Comparison of ENCODE assay signal across 20 cellular contexts in genomic region chr17:61981323-61981722, GRCh38. TPM values are rescaled to one million over a fixed set of nuclear protein-coding genes. Genes with fewer than 3 reads are reported as not detected.
DNase-seq lines count a peak whose midpoint lies in the region; ATAC-seq, FAIRE-seq and TF ChIP-seq lines count a peak whose summit lies in the region.
"Had no signal": no experiment of that assay in that cellular context is flagged by ENCODE, and none has a peak within 500 bp of the region (broad histone marks: within the 10 kb centered on the region; RNA-seq: fewer than 3 reads in every experiment).

No MANE protein-coding gene starts in this region.

- no peaks in the 10 kb centered on the region for H3K9me3 ChIP-seq in Panc1 (ENCODE audit: control insufficient read depth, insufficient read depth, low read depth, low read length)
- H3K9me3 ChIP-seq: transverse colon had no signal

- FAIRE-seq in GM12892 (lab: Jason Lieb, UNC): peak; percentile 42
- FAIRE-seq in bronchial epithelial cell (lab: Jason Lieb, UNC): no peak
- FAIRE-seq: GM18507 had no signal

- CTCF ChIA-PET in Panc1 (lab: Charles Lee): no interaction called here

- intact Hi-C loops in Panc1 (cut with micrococcal nuclease; ENCODE audit: unreplicated experiment): no loop called here

- H3K27me3 Mint-ChIP-seq in nephron progenitor cell (ENCODE audit: low read depth, poor library complexity): peaks cover 4% of the 10 kb centered on the region
- H3K27me3 Mint-ChIP-seq: activated CD4-positive, alpha-beta T cell treated with anti-CD3 and anti-CD28 coated beads for 36 hours; activated naive CD8-positive, alpha-beta T cell treated with anti-CD3 and anti-CD28 coated beads, Interleukin-2, amount 10 ng/mL, durations not matched to agents 7 days and 5 days; stimulated activated naive CD8-positive, alpha-beta T cell treated with anti-CD3 and anti-CD28 coated beads, Interleukin-15, Interleukin-2, amounts not matched to agents 100 ng/mL and 50 ng/mL, for 24 hours had no signal

- H3K9me3 Mint-ChIP-seq in nephron progenitor cell: no peaks in the 10 kb centered on the region
- H3K9me3 Mint-ChIP-seq in stimulated activated effector memory CD8-positive, alpha-beta T cell treated with anti-CD3 and anti-CD28 coated beads, Interleukin-12 subunit alpha, Interleukin-12 subunit beta, amount 100 ng/mL, for 72 hours: no peaks in the 10 kb centered on the region
- H3K9me3 Mint-ChIP-seq: activated naive CD8-positive, alpha-beta T cell treated with anti-CD3 and anti-CD28 coated beads, Interleukin-2, amount 10 ng/mL, durations not matched to agents 7 days and 5 days; activated T-cell treated with anti-CD3 and anti-CD28 coated beads, Interleukin-2, amount 50 U/mL, for 72 hours; nephron; stimulated activated naive CD8-positive, alpha-beta T cell treated with anti-CD3 and anti-CD28 coated beads, Interleukin-15, Interleukin-2, amounts not matched to agents 100 ng/mL and 50 ng/mL, for 24 hours had no signal

- peak overlapping the region; percentile 17 for H3K27ac Mint-ChIP-seq in nephron progenitor cell
- H3K27ac Mint-ChIP-seq in stimulated activated effector memory CD8-positive, alpha-beta T cell treated with anti-CD3 and anti-CD28 coated beads, Interleukin-12 subunit alpha, Interleukin-12 subunit beta, amount 100 ng/mL, for 72 hours: no peak overlapping the region
- H3K27ac Mint-ChIP-seq: activated CD4-positive, alpha-beta T cell treated with anti-CD3 and anti-CD28 coated beads for 36 hours; activated naive CD8-positive, alpha-beta T cell treated with anti-CD3 and anti-CD28 coated beads, Interleukin-2, amount 10 ng/mL, durations not matched to agents 7 days and 5 days; activated T-cell treated with anti-CD3 and anti-CD28 coated beads, Interleukin-2, amount 50 U/mL, for 72 hours; nephron; stimulated activated naive CD8-positive, alpha-beta T cell treated with anti-CD3 and anti-CD28 coated beads, Interleukin-15, Interleukin-2, amounts not matched to agents 100 ng/mL and 50 ng/mL, for 24 hours had no signal

- POLR2A ChIA-PET in Panc1 (lab: Charles Lee): no interaction called here

- H3K27me3 ChIP-seq in Panc1 (ENCODE audit: control insufficient read depth, insufficient read depth, low read length) (no peaks in the 10 kb centered on the region), bronchial epithelial cell (ENCODE audit: control insufficient read depth, insufficient read depth, low read length) (no peaks in the 10 kb centered on the region)
- H3K27me3 ChIP-seq: transverse colon had no signal

- H3K4me1 Mint-ChIP-seq in nephron progenitor cell: no peaks in the 10 kb centered on the region
- peaks cover 11% of the 10 kb centered on the region for H3K4me1 Mint-ChIP-seq in stimulated activated effector memory CD8-positive, alpha-beta T cell treated with anti-CD3 and anti-CD28 coated beads, Interleukin-12 subunit alpha, Interleukin-12 subunit beta, amount 100 ng/mL, for 72 hours
- H3K4me1 Mint-ChIP-seq: nephron had no signal

- no peak overlapping the region for H3K4me3 ChIP-seq in Panc1 (ENCODE audit: low read depth in 2 of 2, low read length in 2 of 2)
- H3K4me3 ChIP-seq in bronchial epithelial cell (ENCODE audit: low read depth, low read length): no peak overlapping the region
- H3K4me3 ChIP-seq: transverse colon had no signal

- H3K4me1 ChIP-seq in Panc1 (ENCODE audit: control insufficient read depth, insufficient read depth, low read length): no peaks in the 10 kb centered on the region
- H3K4me1 ChIP-seq: transverse colon had no signal

- H3K27ac ChIP-seq in Panc1 (ENCODE audit: low read length): no peak overlapping the region
- H3K27ac ChIP-seq: transverse colon had no signal

- no peak for ATAC-seq in Panc1
- ATAC-seq in stimulated activated effector memory CD8-positive, alpha-beta T cell treated with anti-CD3 and anti-CD28 coated beads, Interleukin-12 subunit alpha, Interleukin-12 subunit beta, amount 100 ng/mL, for 72 hours: no peak
- ATAC-seq: activated CD4-positive, alpha-beta T cell treated with anti-CD3 and anti-CD28 coated beads for 36 hours; activated T-cell treated with anti-CD3 and anti-CD28 coated beads, Interleukin-2, amount 50 U/mL, for 72 hours had no signal

- in situ Hi-C loops in Panc1 (cut with HindIII; ENCODE audit: low pct_unique_long_range_greater_than_20kb, low sequenced_read_pairs): no loop called here

- DNase-seq in GM12892 (ENCODE audit: insufficient read length) (no peak), Panc1 (ENCODE audit: low read depth, low spot score) (no peak), bronchial epithelial cell (ENCODE audit: low read depth) (peak; percentile 21), nephron progenitor cell (no peak), T1000 (lab: John Stamatoyannopoulos, UW) (no peak), putamen (ENCODE audit: low spot score) (no peak)
- DNase-seq in stimulated activated effector memory CD8-positive, alpha-beta T cell treated with anti-CD3 and anti-CD28 coated beads, Interleukin-12 subunit alpha, Interleukin-12 subunit beta, amount 100 ng/mL, for 72 hours (ENCODE audit: low spot score in 2 of 2): no peak
- DNase-seq: activated CD4-positive, alpha-beta T cell treated with anti-CD3 and anti-CD28 coated beads for 36 hours; activated naive CD8-positive, alpha-beta T cell treated with anti-CD3 and anti-CD28 coated beads, Interleukin-2, amount 10 ng/mL, durations not matched to agents 7 days and 5 days; activated T-cell treated with anti-CD3 and anti-CD28 coated beads, Interleukin-2, amount 50 U/mL, for 72 hours; AML-193; caudate nucleus; COR-L47; NCI-H1417; NCI-H510A; posterior cingulate gyrus; transverse colon had no signal

- TF ChIP-seq CTCF in Panc1 (IDR thresholded peaks at IDR 0.05) (no peak), bronchial epithelial cell (IDR thresholded peaks at IDR 0.05; ENCODE audit: insufficient read depth, low read length, severe bottlenecking) (no peak), nephron progenitor cell (IDR thresholded peaks at IDR 0.05) (no peak)

- H3K36me3 ChIP-seq in Panc1 (ENCODE audit: control insufficient read depth, insufficient read depth, low read length) (peaks cover 50% of the 10 kb centered on the region), bronchial epithelial cell (ENCODE audit: control insufficient read depth, insufficient read depth, low read length) (peaks cover 9% of the 10 kb centered on the region)

- no peak for TF ChIP-seq POLR2A in GM12892 (IDR thresholded peaks at IDR 0.05; ENCODE audit: low read depth, low read length)

- H3K36me3 Mint-ChIP-seq in nephron progenitor cell (ENCODE audit: low read depth): peaks cover 96% of the 10 kb centered on the region
- H3K36me3 Mint-ChIP-seq in stimulated activated effector memory CD8-positive, alpha-beta T cell treated with anti-CD3 and anti-CD28 coated beads, Interleukin-12 subunit alpha, Interleukin-12 subunit beta, amount 100 ng/mL, for 72 hours: peaks cover 100% of the 10 kb centered on the region

- H3K4me3 Mint-ChIP-seq in nephron progenitor cell: no peak overlapping the region
- H3K4me3 Mint-ChIP-seq in stimulated activated effector memory CD8-positive, alpha-beta T cell treated with anti-CD3 and anti-CD28 coated beads, Interleukin-12 subunit alpha, Interleukin-12 subunit beta, amount 100 ng/mL, for 72 hours: no peak overlapping the region
- H3K4me3 Mint-ChIP-seq: activated CD4-positive, alpha-beta T cell treated with anti-CD3 and anti-CD28 coated beads for 36 hours; activated naive CD8-positive, alpha-beta T cell treated with anti-CD3 and anti-CD28 coated beads, Interleukin-2, amount 10 ng/mL, durations not matched to agents 7 days and 5 days; activated T-cell treated with anti-CD3 and anti-CD28 coated beads, Interleukin-2, amount 50 U/mL, for 72 hours; nephron; stimulated activated naive CD8-positive, alpha-beta T cell treated with anti-CD3 and anti-CD28 coated beads, Interleukin-15, Interleukin-2, amounts not matched to agents 100 ng/mL and 50 ng/mL, for 24 hours had no signal

- BruUV-seq in Panc1 (replicated peaks; lab: Mats Ljungman, UMichigan): TSS peak; percentile 19

RNA-seq across cellular contexts. Expression of gene INTS2, which starts 53.5 kb away (rescaled TPM):
- polyA plus RNA-seq in GM12892 (2012; ENCODE audit: missing spikeins): 13.4 TPM
- total RNA-seq in Panc1 (2021; ENCODE audit: unreplicated experiment) (32.5 TPM), bronchial epithelial cell (16.8 and 17.1 TPM in 2 replicates)
- polyA plus RNA-seq in Panc1 (2012; ENCODE audit: insufficient read length): 9.1 TPM
